ENCODE assay signal across 22 cellular contexts in the genomic region with DNA sequence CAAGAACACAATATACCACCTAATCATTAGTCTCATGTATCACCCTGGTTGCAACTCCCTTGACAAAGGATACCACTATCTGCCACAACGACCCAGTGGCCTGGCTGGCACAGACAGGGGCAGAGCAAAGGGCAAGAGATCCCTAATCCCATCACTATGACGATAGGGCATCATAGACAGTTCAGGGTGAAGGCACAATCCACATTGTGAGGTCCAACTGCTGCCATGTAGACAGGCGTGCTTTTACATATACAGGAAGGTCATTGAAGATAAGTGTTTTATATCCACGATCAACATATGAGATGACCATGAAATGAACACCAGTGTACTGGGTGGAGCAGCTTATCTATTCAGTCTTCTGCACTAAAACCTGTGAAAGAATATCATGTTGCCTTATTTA.
DNase-seq lines count a peak whose midpoint lies in the region; ATAC-seq, FAIRE-seq and TF ChIP-seq lines count a peak whose summit lies in the region.
"Had no signal": no experiment of that assay in that cellular context is flagged by ENCODE, and none has a peak within 500 bp of the region (broad histone marks: within the 10 kb centered on the region; RNA-seq: fewer than 3 reads in every experiment).

No MANE protein-coding gene starts in this region.

- H3K4me3 ChIP-seq in body of pancreas = no peak overlapping the region
- no peak overlapping the region for H3K4me3 ChIP-seq in small intestine (ENCODE audit: low read depth in 1 of 2, low read length in 2 of 2)
- no peak overlapping the region for H3K4me3 ChIP-seq in effector memory CD4-positive, alpha-beta T cell (ENCODE audit: insufficient read depth, low read depth, low read length, poor library complexity, severe bottlenecking)
- H3K4me3 ChIP-seq: cardiac muscle cell, esophagus squamous epithelium, left lung, SK-N-MC, smooth muscle cell had no signal

- no peak for TF ChIP-seq POLR2A in body of pancreas (IDR thresholded peaks at IDR 0.05)

- DNase-seq in GM18507 (ENCODE audit: extremely low spot score, insufficient read length, low read depth) (no peak), body of pancreas (no peak), small intestine (no peak), GM19240 (ENCODE audit: insufficient read length, low spot score) (no peak)
- DNase-seq in effector memory CD4-positive, alpha-beta T cell = no peak
- DNase-seq in stimulated activated CD4-positive, alpha-beta T cell treated with anti-CD3 and anti-CD28 coated beads, Interleukin-4, amount 100 ng/mL, for 4 hours = no peak
- DNase-seq: activated CD4-positive, CD25-positive, alpha-beta regulatory T cell; activated CD8-positive, alpha-beta T cell treated with anti-CD3 and anti-CD28 coated beads, Interleukin-2, amount 10 ng/mL, durations not matched to agents 7 days and 5 days; DMS79; esophagus squamous epithelium; H7; KBM-7; left lung; NCI-H187 treated with DMSO at 0.1 percent for 48 hours; NCI-H226; nephron progenitor cell; PC-3; stimulated activated CD4-positive, alpha-beta T cell treated with anti-CD3 and anti-CD28 coated beads, Interleukin-4, amount 100 ng/mL, for 1 hour had no signal

- H3K27me3 ChIP-seq in body of pancreas (no peaks in the 10 kb centered on the region), small intestine (ENCODE audit: control insufficient read depth in 2 of 2, insufficient read depth in 2 of 2, low read length in 2 of 2) (peaks cover 0 to 2% of the 10 kb centered on the region in 2 donors)
- H3K27me3 ChIP-seq in effector memory CD4-positive, alpha-beta T cell (replicated peaks; ENCODE audit: control insufficient read depth, insufficient read depth, low read length, poor library complexity, severe bottlenecking) = no peaks in the 10 kb centered on the region
- H3K27me3 ChIP-seq: cardiac muscle cell, left lung had no signal

- peak; percentile 89 for FAIRE-seq in GM18507 (lab: Jason Lieb, UNC)
- FAIRE-seq in small intestine (lab: Jason Lieb, UNC) = peak; percentile 100

- intact Hi-C loops in body of pancreas (cut with DNase I) = no loop called here

- no peak for TF ChIP-seq CTCF in body of pancreas (IDR thresholded peaks at IDR 0.05)

- 55 to 63% methylated on average over 4 of the region's 4 CpGs for WGBS in body of pancreas, 2 donors
- WGBS in small intestine, 3 donors = 30 to 67% (median 47%) methylated on average over 4 of the region's 4 CpGs

- no peaks in the 10 kb centered on the region for H3K36me3 ChIP-seq in body of pancreas (replicated peaks in 1 of 2; ENCODE audit: insufficient read depth in 1 of 2, low read depth in 2 of 2)
- H3K36me3 ChIP-seq in small intestine (ENCODE audit: control insufficient read depth in 2 of 2, insufficient read depth in 2 of 2, low read length in 2 of 2) = no peaks in the 10 kb centered on the region
- no peaks in the 10 kb centered on the region for H3K36me3 ChIP-seq in effector memory CD4-positive, alpha-beta T cell (ENCODE audit: control insufficient read depth, insufficient read depth, low read length)
- H3K36me3 ChIP-seq: cardiac muscle cell, esophagus squamous epithelium, left lung had no signal

- no peaks in the 10 kb centered on the region for H3K4me1 ChIP-seq in body of pancreas
- H3K4me1 ChIP-seq in small intestine (ENCODE audit: control insufficient read depth in 2 of 2, insufficient read depth in 1 of 2, low read depth in 1 of 2, low read length in 1 of 2) = no peaks in the 10 kb centered on the region
- no peaks in the 10 kb centered on the region for H3K4me1 ChIP-seq in effector memory CD4-positive, alpha-beta T cell (ENCODE audit: control insufficient read depth, insufficient read depth, low read length, poor library complexity, severe bottlenecking)
- H3K4me1 ChIP-seq: esophagus squamous epithelium, left lung had no signal

- no peak overlapping the region for H3K27ac ChIP-seq in body of pancreas
- H3K27ac ChIP-seq in small intestine (ENCODE audit: low read depth in 1 of 2, low read length in 1 of 2) = no peak overlapping the region
- H3K27ac ChIP-seq in effector memory CD4-positive, alpha-beta T cell (ENCODE audit: insufficient read depth, low read length, poor library complexity, severe bottlenecking) = no peak overlapping the region
- H3K27ac ChIP-seq: cardiac muscle cell, esophagus squamous epithelium, left lung, SK-N-MC had no signal

- H3K9me3 ChIP-seq in body of pancreas = no peaks in the 10 kb centered on the region
- H3K9me3 ChIP-seq in small intestine (ENCODE audit: control insufficient read depth, low read depth) = no peaks in the 10 kb centered on the region
- no peaks in the 10 kb centered on the region for H3K9me3 ChIP-seq in effector memory CD4-positive, alpha-beta T cell (ENCODE audit: control insufficient read depth, low read length)
- H3K9me3 ChIP-seq: esophagus squamous epithelium, left lung had no signal

- peak; percentile 51 for ATAC-seq in HG02642 (IDR thresholded peaks at IDR 0.05; ENCODE audit: poor library complexity, unreplicated experiment)
- ATAC-seq in body of pancreas = peak; percentile 75
- ATAC-seq: activated CD8-positive, alpha-beta T cell treated with anti-CD3 and anti-CD28 coated beads, Interleukin-2, amount 10 ng/mL, durations not matched to agents 7 days and 5 days; left lung; PC-3 had no signal
